Comparison of ENCODE assay signal across 1 cellular context in genomic region chr15:58749532-58750337, GRCh38.
A peak's percentile ranks its signal among the peaks of the same experiment; 100 is the strongest.
TF ChIP-seq lines count a peak whose summit lies in the region.

TSS of gene ADAM10 (minus strand) at chr15:58749707. CDS start at chr15:58749534, 173 bp downstream.

TF ChIP-seq in K562, 482 proteins besides CTCF, POLR2A, EP300 and RAD21 (continued from another document and continues in another):
- no peak for TF ChIP-seq RB1 (IDR thresholded peaks at IDR 0.05; ENCODE audit: low read depth)
- TF ChIP-seq C11orf30 (IDR thresholded peaks at IDR 0.05; ENCODE audit: low read depth): no peak
- TF ChIP-seq EP400 (IDR thresholded peaks at IDR 0.05): peak; percentile 70
- no peak for TF ChIP-seq ARID1B (IDR thresholded peaks at IDR 0.05)
- peak; percentile 47 for TF ChIP-seq E2F8 (IDR thresholded peaks at IDR 0.05; ENCODE audit: low read depth, partially characterized antibody)
- 0 out of 2 replicates have a peak, but pooled peaks have one; percentile 59 for TF ChIP-seq OTX1 (CRISPR knock-in tag; IDR thresholded peaks at IDR 0.05)
- no peak for TF ChIP-seq HIVEP1 (CRISPR knock-in tag; IDR thresholded peaks at IDR 0.05)
- no peak for TF ChIP-seq PCBP1 (IDR thresholded peaks at IDR 0.05; ENCODE audit: low read depth, low read length, poor library complexity, severe bottlenecking)
- TF ChIP-seq GATAD2A (IDR thresholded peaks at IDR 0.05): no peak
- TF ChIP-seq CBX2 (IDR thresholded peaks at IDR 0.05; ENCODE audit: insufficient read depth, low read length, poor library complexity, severe bottlenecking): no peak
- TF ChIP-seq DIDO1 (tag; IDR thresholded peaks at IDR 0.05; ENCODE audit: low read depth): no peak
- 0 out of 2 replicates have a peak, but pooled peaks have one; percentile 46 for TF ChIP-seq E2F3 (CRISPR knock-in tag; IDR thresholded peaks at IDR 0.05)
- TF ChIP-seq SOX6 (IDR thresholded peaks at IDR 0.05): 0 out of 2 replicates have a peak, but pooled peaks have one; percentile 5
- TF ChIP-seq BCLAF1 (IDR thresholded peaks at IDR 0.05; ENCODE audit: borderline replicate concordance in 1 of 2, control insufficient read depth in 1 of 2, low read depth in 2 of 2, low read length in 1 of 2): no peak
- no peak for TF ChIP-seq ZNF124 (CRISPR knock-in tag; IDR thresholded peaks at IDR 0.05)
- TF ChIP-seq CREB3 (tag; conservative IDR thresholded peaks at IDR 0.05; ENCODE audit: low read depth): no peak
- TF ChIP-seq TCF7L2 (IDR thresholded peaks at IDR 0.05; ENCODE audit: low read depth, low read length): no peak
- peak; percentile 1; the same call in 1 of the 2 replicates for TF ChIP-seq SMARCC2 (IDR thresholded peaks at IDR 0.05; ENCODE audit: low read depth)
- no peak for TF ChIP-seq SAP30 (IDR thresholded peaks at IDR 0.05; ENCODE audit: borderline replicate concordance, insufficient read depth, low read depth, low read length, poor library complexity, severe bottlenecking)
- TF ChIP-seq ZNF217 (CRISPR knock-in tag; IDR thresholded peaks at IDR 0.05): no peak
- no peak for TF ChIP-seq CHCHD3 (CRISPR knock-in tag; IDR thresholded peaks at IDR 0.05)
- no peak for TF ChIP-seq KLF16 (IDR thresholded peaks at IDR 0.05)
- TF ChIP-seq MXD1 (CRISPR knock-in tag; IDR thresholded peaks at IDR 0.05; ENCODE audit: borderline replicate concordance, poor library complexity, severe bottlenecking): no peak
- TF ChIP-seq PKNOX1 (IDR thresholded peaks at IDR 0.05): peak; percentile 37
- peak; percentile 61; the same call in 1 of the 2 replicates for TF ChIP-seq NBN (IDR thresholded peaks at IDR 0.05; ENCODE audit: low read depth)
- TF ChIP-seq CBX1 (IDR thresholded peaks at IDR 0.05; ENCODE audit: low read depth): no peak; the same call in 1 of the 2 replicates
- TF ChIP-seq MEF2A (IDR thresholded peaks at IDR 0.05; ENCODE audit: control insufficient read depth, low read depth, low read length): no peak
- TF ChIP-seq SRF (CRISPR knock-in tag; IDR thresholded peaks at IDR 0.05): 0 out of 4 replicates have a peak, but pooled peaks of 1 of the 2 experiments have one; percentile 60
- no peak for TF ChIP-seq YBX1 (IDR thresholded peaks at IDR 0.05)
- TF ChIP-seq PHTF2 (CRISPR knock-in tag; IDR thresholded peaks at IDR 0.05): no peak; the same call in 1 of the 2 replicates
- TF ChIP-seq FOXA3 (CRISPR knock-in tag; conservative IDR thresholded peaks at IDR 0.05 in 1 of 2, IDR thresholded peaks at IDR 0.05 in 1 of 2): no peak
- no peak for TF ChIP-seq NR1H2 (CRISPR knock-in tag; IDR thresholded peaks at IDR 0.05)
- no peak for TF ChIP-seq PRMT5 (CRISPR knock-in tag; IDR thresholded peaks at IDR 0.05)
- TF ChIP-seq KDM5B (IDR thresholded peaks at IDR 0.05; ENCODE audit: insufficient replicate concordance, low read depth, low read length): peak; percentile 69
- peak; percentile 84 for TF ChIP-seq BHLHE40 (IDR thresholded peaks at IDR 0.05; ENCODE audit: low read length)
- peak in 1 of 2 experiments; percentile 50; a peak in 1 of 4 replicates for TF ChIP-seq CSDE1 (IDR thresholded peaks at IDR 0.05)
- no peak for TF ChIP-seq CREBBP (IDR thresholded peaks at IDR 0.05; ENCODE audit: low read depth, low read length)
- no peak for TF ChIP-seq SNAPC5 (CRISPR knock-in tag; IDR thresholded peaks at IDR 0.05)
- TF ChIP-seq DMBX1 (CRISPR knock-in tag; IDR thresholded peaks at IDR 0.05; ENCODE audit: borderline replicate concordance): no peak; the same call in 1 of the 2 replicates
- no peak for TF ChIP-seq IRF1 (CRISPR knock-in tag; IDR thresholded peaks at IDR 0.05; ENCODE audit: borderline replicate concordance)
- TF ChIP-seq ELF2 (CRISPR knock-in tag; IDR thresholded peaks at IDR 0.05): peak; percentile 59; the same call in 1 of the 2 replicates
- no peak for TF ChIP-seq CEBPG (CRISPR knock-in tag; IDR thresholded peaks at IDR 0.05)
- no peak for TF ChIP-seq CEBPG (tag; conservative IDR thresholded peaks at IDR 0.05 in 1 of 2, IDR thresholded peaks at IDR 0.05 in 1 of 2)
- TF ChIP-seq SFPQ (IDR thresholded peaks at IDR 0.05; ENCODE audit: low read depth, low read length): no peak
- 0 out of 2 replicates have a peak, but pooled peaks have one; percentile 36 for TF ChIP-seq RREB1 (CRISPR knock-in tag; IDR thresholded peaks at IDR 0.05)
